In the genomic region with DNA sequence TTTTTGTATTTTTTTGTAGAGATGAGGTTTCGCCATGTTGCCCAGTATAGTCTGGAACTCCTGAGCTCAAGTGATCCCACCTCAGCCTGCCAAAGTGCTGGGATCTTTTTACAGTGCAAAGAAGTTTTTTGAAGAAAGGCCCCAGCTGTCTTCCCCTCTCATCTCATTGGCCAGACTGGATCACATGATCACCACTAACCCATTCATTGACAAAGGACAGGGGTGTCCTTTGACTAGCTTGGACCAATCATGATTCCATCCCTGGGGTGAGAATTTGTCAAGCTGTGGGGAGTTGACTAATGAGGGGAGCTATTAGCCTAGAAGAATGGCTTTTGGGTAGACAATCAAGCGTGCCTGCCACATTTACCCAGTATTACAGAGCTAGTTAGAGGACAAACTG, we compare ENCODE assay signal across 38 cellular contexts.
"Had no signal": no experiment of that assay in that cellular context is flagged by ENCODE, and none has a peak within 500 bp of the region (broad histone marks: within the 10 kb centered on the region; RNA-seq: fewer than 3 reads in every experiment).

No MANE protein-coding gene starts in this region.

- H3K27me3 ChIP-seq: ascending aorta, cardiac muscle cell had no signal

- FAIRE-seq: bronchial epithelial cell, TTC549 had no signal

- H3K4me1 Mint-ChIP-seq: activated CD4-positive, alpha-beta memory T cell treated with anti-CD3 and anti-CD28 coated beads, Interleukin-2, amount 10 ng/mL, durations not matched to agents 7 days and 5 days; activated CD4-positive, alpha-beta T cell treated with anti-CD3 and anti-CD28 coated beads for 36 hours; activated CD4-positive, alpha-beta T cell treated with anti-CD3 and anti-CD28 coated beads, Interleukin-2, amount 10 ng/mL, durations not matched to agents 7 days and 5 days; activated naive CD4-positive, alpha-beta T cell treated with anti-CD3 and anti-CD28 coated beads, Interleukin-2, amount 10 ng/mL, durations not matched to agents 7 days and 5 days; activated naive CD4-positive, alpha-beta T cell treated with anti-CD3 and anti-CD28 coated beads, Interleukin-2, amount 50 U/mL, for 24 hours; activated naive CD8-positive, alpha-beta T cell treated with anti-CD3 and anti-CD28 coated beads, Interleukin-2, amount 50 U/mL, for 24 hours; brain; central memory CD8-positive, alpha-beta T cell had no signal

- H3K36me3 ChIP-seq: ascending aorta, cardiac muscle cell had no signal

- H3K36me3 Mint-ChIP-seq: activated CD8-positive, alpha-beta memory T cell treated with anti-CD3 and anti-CD28 coated beads, Interleukin-2, amount 10 ng/mL, durations not matched to agents 7 days and 5 days; activated naive CD4-positive, alpha-beta T cell treated with anti-CD3 and anti-CD28 coated beads, Interleukin-2, amount 10 ng/mL, durations not matched to agents 7 days and 5 days; activated naive CD4-positive, alpha-beta T cell treated with anti-CD3 and anti-CD28 coated beads, Interleukin-2, amount 50 U/mL, for 24 hours; activated naive CD8-positive, alpha-beta T cell; activated naive CD8-positive, alpha-beta T cell treated with anti-CD3 and anti-CD28 coated beads, Interleukin-2, amount 10 ng/mL, durations not matched to agents 7 days and 5 days; brain had no signal

- H3K9me3 Mint-ChIP-seq: activated CD4-positive, alpha-beta memory T cell treated with anti-CD3 and anti-CD28 coated beads, Interleukin-2, amount 10 ng/mL, durations not matched to agents 7 days and 5 days; activated naive CD4-positive, alpha-beta T cell treated with anti-CD3 and anti-CD28 coated beads, Interleukin-2, amount 10 ng/mL, durations not matched to agents 7 days and 5 days; activated naive CD4-positive, alpha-beta T cell treated with anti-CD3 and anti-CD28 coated beads, Interleukin-2, amount 50 U/mL, for 24 hours; activated naive CD8-positive, alpha-beta T cell treated with anti-CD3 and anti-CD28 coated beads, Interleukin-2, amount 50 U/mL, for 24 hours; activated T-cell treated with anti-CD3 and anti-CD28 coated beads, Interleukin-2, amount 50 U/mL, for 24 hours; activated T-helper 2 cell treated with anti-CD3 and anti-CD28 coated beads, Interferon-gamma antibody, Interleukin-2, Interleukin-4, amounts not matched to agents 10 μg/mL and 5 μg/mL and 100 μg/mL, durations not matched to agents 14 hours and 24 hours and 36 hours; brain; central memory CD8-positive, alpha-beta T cell; T-helper 1 cell treated with Interleukin-12 subunit alpha and Interleukin-12 subunit beta and Interleukin-4 antibody, amounts not matched to agents 30 μg/mL and 1 μg/mL, for 36 hours; T-helper 2 cell treated with Interferon-gamma antibody and Interleukin-4, amounts not matched to agents 5 μg/mL and 100 μg/mL, for 36 hours had no signal

- ATAC-seq: activated CD4-positive, alpha-beta T cell treated with anti-CD3 and anti-CD28 coated beads for 36 hours; activated CD4-positive, CD25-positive, alpha-beta regulatory T cell treated with anti-CD3 and anti-CD28 coated beads, Interleukin-2, amount 50 U/mL, for 24 hours; activated CD8-positive, alpha-beta memory T cell treated with anti-CD3 and anti-CD28 coated beads, Interleukin-2, amount 10 ng/mL, durations not matched to agents 7 days and 5 days; activated CD8-positive, alpha-beta T cell treated with anti-CD3 and anti-CD28 coated beads, Interleukin-2, amount 10 ng/mL, durations not matched to agents 7 days and 5 days; activated naive CD8-positive, alpha-beta T cell treated with anti-CD3 and anti-CD28 coated beads, Interleukin-2, amount 50 U/mL, for 24 hours had no signal

- DNase-seq: activated CD4-positive, alpha-beta memory T cell treated with anti-CD3 and anti-CD28 coated beads, Interleukin-2, amount 10 ng/mL, durations not matched to agents 7 days and 5 days; activated CD4-positive, alpha-beta T cell treated with anti-CD3 and anti-CD28 coated beads for 1 hour; activated CD4-positive, alpha-beta T cell treated with anti-CD3 and anti-CD28 coated beads for 36 hours; activated CD4-positive, alpha-beta T cell treated with anti-CD3 and anti-CD28 coated beads for 48 hours; activated CD4-positive, alpha-beta T cell treated with anti-CD3 and anti-CD28 coated beads, Interleukin-2, amount 10 ng/mL, durations not matched to agents 7 days and 5 days; activated CD4-positive, alpha-beta T cell treated with anti-CD3 and anti-CD28 coated beads, Interleukin-2, amount 50 U/mL, for 48 hours; activated CD4-positive, CD25-positive, alpha-beta regulatory T cell; activated CD8-positive, alpha-beta memory T cell treated with anti-CD3 and anti-CD28 coated beads for 24 hours; activated CD8-positive, alpha-beta memory T cell treated with anti-CD3 and anti-CD28 coated beads, Interleukin-2, amount 10 ng/mL, durations not matched to agents 7 days and 5 days; activated CD8-positive, alpha-beta memory T cell treated with anti-CD3 and anti-CD28 coated beads, Interleukin-2, amount 50 U/mL, for 48 hours; activated CD8-positive, alpha-beta T cell treated with anti-CD3 and anti-CD28 coated beads, Interleukin-2, amount 10 ng/mL, durations not matched to agents 7 days and 5 days; activated effector memory CD4-positive, alpha-beta T cell treated with Interleukin-2 at 50 U/mL for 16 hours; activated gamma-delta T cell; activated naive CD4-positive, alpha-beta T cell treated with anti-CD3 and anti-CD28 coated beads, Interleukin-2, amount 10 ng/mL, durations not matched to agents 7 days and 5 days; activated naive CD4-positive, alpha-beta T cell treated with Interleukin-2 at 50 U/mL for 16 hours; activated naive CD8-positive, alpha-beta T cell treated with anti-CD3 and anti-CD28 coated beads, Interleukin-2, amount 10 ng/mL, durations not matched to agents 7 days and 5 days; activated naive CD8-positive, alpha-beta T cell treated with anti-CD3 and anti-CD28 coated beads, Interleukin-2, amount 50 U/mL, for 24 hours; activated T-cell treated with anti-CD3 and anti-CD28 coated beads, Interleukin-2, amount 50 U/mL, for 24 hours; activated T-cell treated with anti-CD3 and anti-CD28 coated beads, Interleukin-2, amount 50 U/mL, for 48 hours; amygdala; anterior cingulate cortex; caudate nucleus; cerebellar nuclear complex; T-helper 2 cell; T-helper 9 cell had no signal

- H3K27me3 Mint-ChIP-seq: activated CD4-positive, alpha-beta T cell treated with anti-CD3 and anti-CD28 coated beads, Interleukin-2, amount 10 ng/mL, durations not matched to agents 7 days and 5 days; activated naive CD4-positive, alpha-beta T cell treated with anti-CD3 and anti-CD28 coated beads, Interleukin-2, amount 50 U/mL, for 24 hours; activated naive CD8-positive, alpha-beta T cell treated with anti-CD3 and anti-CD28 coated beads, Interleukin-2, amount 50 U/mL, for 24 hours had no signal

- H3K27ac Mint-ChIP-seq: activated CD4-positive, alpha-beta memory T cell treated with anti-CD3 and anti-CD28 coated beads, Interleukin-2, amount 10 ng/mL, durations not matched to agents 7 days and 5 days; activated CD4-positive, alpha-beta T cell treated with anti-CD3 and anti-CD28 coated beads for 36 hours; activated CD4-positive, alpha-beta T cell treated with anti-CD3 and anti-CD28 coated beads, Interleukin-2, amount 10 ng/mL, durations not matched to agents 7 days and 5 days; activated CD8-positive, alpha-beta memory T cell treated with anti-CD3 and anti-CD28 coated beads, Interleukin-2, amount 10 ng/mL, durations not matched to agents 7 days and 5 days; activated CD8-positive, alpha-beta T cell treated with anti-CD3 and anti-CD28 coated beads, Interleukin-2, amount 10 ng/mL, durations not matched to agents 7 days and 5 days; activated naive CD4-positive, alpha-beta T cell treated with anti-CD3 and anti-CD28 coated beads, Interleukin-2, amount 10 ng/mL, durations not matched to agents 7 days and 5 days; activated naive CD4-positive, alpha-beta T cell treated with anti-CD3 and anti-CD28 coated beads, Interleukin-2, amount 50 U/mL, for 24 hours; activated naive CD8-positive, alpha-beta T cell; activated naive CD8-positive, alpha-beta T cell treated with anti-CD3 and anti-CD28 coated beads, Interleukin-2, amount 10 ng/mL, durations not matched to agents 7 days and 5 days; activated naive CD8-positive, alpha-beta T cell treated with anti-CD3 and anti-CD28 coated beads, Interleukin-2, amount 50 U/mL, for 24 hours; activated T-cell treated with anti-CD3 and anti-CD28 coated beads, Interleukin-2, amount 50 U/mL, for 24 hours; activated T-helper 2 cell treated with anti-CD3 and anti-CD28 coated beads, Interferon-gamma antibody, Interleukin-2, Interleukin-4, amounts not matched to agents 10 μg/mL and 5 μg/mL and 100 μg/mL, durations not matched to agents 14 hours and 24 hours and 36 hours; brain; T-helper 1 cell treated with Interleukin-12 subunit alpha and Interleukin-12 subunit beta and Interleukin-4 antibody, amounts not matched to agents 30 μg/mL and 1 μg/mL, for 36 hours; T-helper 2 cell treated with Interferon-gamma antibody and Interleukin-4, amounts not matched to agents 5 μg/mL and 100 μg/mL, for 36 hours had no signal

- H3K4me3 ChIP-seq: ascending aorta, cardiac muscle cell had no signal

- H3K4me3 Mint-ChIP-seq: activated CD4-positive, alpha-beta memory T cell treated with anti-CD3 and anti-CD28 coated beads, Interleukin-2, amount 10 ng/mL, durations not matched to agents 7 days and 5 days; activated CD4-positive, alpha-beta T cell treated with anti-CD3 and anti-CD28 coated beads for 36 hours; activated CD4-positive, alpha-beta T cell treated with anti-CD3 and anti-CD28 coated beads, Interleukin-2, amount 10 ng/mL, durations not matched to agents 7 days and 5 days; activated CD8-positive, alpha-beta memory T cell treated with anti-CD3 and anti-CD28 coated beads, Interleukin-2, amount 10 ng/mL, durations not matched to agents 7 days and 5 days; activated CD8-positive, alpha-beta T cell treated with anti-CD3 and anti-CD28 coated beads, Interleukin-2, amount 10 ng/mL, durations not matched to agents 7 days and 5 days; activated naive CD4-positive, alpha-beta T cell treated with anti-CD3 and anti-CD28 coated beads, Interleukin-2, amount 10 ng/mL, durations not matched to agents 7 days and 5 days; activated naive CD4-positive, alpha-beta T cell treated with anti-CD3 and anti-CD28 coated beads, Interleukin-2, amount 50 U/mL, for 24 hours; activated naive CD8-positive, alpha-beta T cell; activated naive CD8-positive, alpha-beta T cell treated with anti-CD3 and anti-CD28 coated beads, Interleukin-2, amount 10 ng/mL, durations not matched to agents 7 days and 5 days; activated naive CD8-positive, alpha-beta T cell treated with anti-CD3 and anti-CD28 coated beads, Interleukin-2, amount 50 U/mL, for 24 hours; activated T-cell treated with anti-CD3 and anti-CD28 coated beads, Interleukin-2, amount 50 U/mL, for 24 hours; brain; central memory CD8-positive, alpha-beta T cell; T-helper 1 cell treated with Interleukin-12 subunit alpha and Interleukin-12 subunit beta and Interleukin-4 antibody, amounts not matched to agents 30 μg/mL and 1 μg/mL, for 36 hours; T-helper 2 cell treated with Interferon-gamma antibody and Interleukin-4, amounts not matched to agents 5 μg/mL and 100 μg/mL, for 36 hours had no signal

- H3K27ac ChIP-seq: ascending aorta, cardiac muscle cell, VCaP had no signal

- H3K9me3 ChIP-seq: ascending aorta had no signal
